ENCODE assay signal across 18 cellular contexts in genomic region chr5:138565100-138565821, GRCh38. TPM values are rescaled to one million over a fixed set of nuclear protein-coding genes. Genes with fewer than 3 reads are reported as not detected.
DNase-seq lines count a peak whose midpoint lies in the region; ATAC-seq and TF ChIP-seq lines count a peak whose summit lies in the region.
"Had no signal": no experiment of that assay in that cellular context is flagged by ENCODE, and none has a peak within 500 bp of the region (broad histone marks: within the 10 kb centered on the region; RNA-seq: fewer than 3 reads in every experiment).

No MANE protein-coding gene starts in this region.

- H3K36me3 ChIP-seq in mesenchymal stem cell (ENCODE audit: control insufficient read depth in 1 of 2, insufficient read depth in 2 of 2, low read depth in 1 of 2, low read length in 2 of 2), result peaks cover 39 to 95% of the 10 kb centered on the region in 2 experiments

- no peak overlapping the region for H4K8ac ChIP-seq in mesenchymal stem cell (ENCODE audit: low read length)

- H2BK120ac ChIP-seq in mesenchymal stem cell (ENCODE audit: low read depth, low read length), result no peak overlapping the region

- intact Hi-C loops in activated CD4-positive, alpha-beta T cell treated with anti-CD3 and anti-CD28 coated beads, Interleukin-2, amount 10 ng/mL, durations not matched to agents 24 days and 14 days (cut with micrococcal nuclease), result no loop called here
- intact Hi-C loops in natural killer cell (cut with micrococcal nuclease), result loop anchor here (1.0 to 10.0 kb wide), 3 partner anchors 10 to 820 kb away; partner anchors contain the start of genes ETF1, HSPA9, MZB1 and SLC23A1

- no peaks in the 10 kb centered on the region for H3K27me3 ChIP-seq in mesenchymal stem cell (ENCODE audit: control insufficient read depth in 1 of 2, insufficient read depth in 1 of 2, low read length in 2 of 2)
- H3K27me3 ChIP-seq: foreskin keratinocyte, Peyer's patch, thyroid gland had no signal

- no peak overlapping the region for H2AFZ ChIP-seq in mesenchymal stem cell (ENCODE audit: low read depth, low read length)

- no peak overlapping the region for H2AK5ac ChIP-seq in mesenchymal stem cell (ENCODE audit: low read length, severe bottlenecking)

- peaks cover 15% of the 10 kb centered on the region for H3K79me1 ChIP-seq in mesenchymal stem cell (replicated peaks; ENCODE audit: low read length, poor library complexity, severe bottlenecking)

- no peaks in the 10 kb centered on the region for H3K9me3 Mint-ChIP-seq in activated CD4-positive, alpha-beta T cell treated with anti-CD3 and anti-CD28 coated beads, Interleukin-2, amount 10 ng/mL, durations not matched to agents 24 days and 14 days
- H3K9me3 Mint-ChIP-seq in natural killer cell, result no peaks in the 10 kb centered on the region
- H3K9me3 Mint-ChIP-seq: activated B cell treated with CpG ODN at 0.5 μM for 24 hours, neural crest cell had no signal

- H2BK5ac ChIP-seq in mesenchymal stem cell (ENCODE audit: low read depth, low read length, poor library complexity, severe bottlenecking), result no peak overlapping the region

- no peak overlapping the region for H3K14ac ChIP-seq in mesenchymal stem cell (ENCODE audit: low read length in 2 of 2)

- H3K36me3 Mint-ChIP-seq in activated CD4-positive, alpha-beta T cell treated with anti-CD3 and anti-CD28 coated beads, Interleukin-2, amount 10 ng/mL, durations not matched to agents 24 days and 14 days (ENCODE audit: low read depth), result peaks cover 71% of the 10 kb centered on the region
- peaks cover 36% of the 10 kb centered on the region for H3K36me3 Mint-ChIP-seq in natural killer cell

- 97% methylated on average over 5 of the region's 7 CpGs for WGBS in mesenchymal stem cell

- peak overlapping the region; percentile 46 for H3K27ac Mint-ChIP-seq in activated CD4-positive, alpha-beta T cell treated with anti-CD3 and anti-CD28 coated beads, Interleukin-2, amount 10 ng/mL, durations not matched to agents 24 days and 14 days
- H3K27ac Mint-ChIP-seq in natural killer cell, result peak overlapping the region; percentile 87 to 92
- H3K27ac Mint-ChIP-seq: activated B cell treated with CpG ODN at 0.5 μM for 24 hours had no signal

- DNase-seq in activated CD4-positive, alpha-beta T cell treated with anti-CD3 and anti-CD28 coated beads, Interleukin-2, amount 10 ng/mL, durations not matched to agents 24 days and 14 days, result peak; percentile 58
- no peak for DNase-seq in activated CD4-positive, alpha-beta T cell treated with anti-CD3 and anti-CD28 coated beads for 1 hour
- DNase-seq in activated gamma-delta T cell treated with anti-CD3 and anti-CD28 coated beads, Interleukin-2, amount 50 U/mL, for 16 hours (ENCODE audit: low read depth), result peak; percentile 19
- peak; percentile 34 for DNase-seq in natural killer cell
- no peak for DNase-seq in NCI-H2227 (lab: John Stamatoyannopoulos, UW; ENCODE audit: unreplicated experiment)
- no peak for DNase-seq in mesenchymal stem cell
- DNase-seq: activated B cell treated with CpG ODN at 0.5 μM for 24 hours; activated effector memory CD4-positive, alpha-beta T cell treated with anti-CD3 and anti-CD28 coated beads, Interleukin-2, amount 50 U/mL, for 16 hours; foreskin keratinocyte; NCI-H1694 treated with DMSO at 0.1 percent for 48 hours; NCI-H524; Peyer's patch; retina; stimulated activated CD4-positive, alpha-beta T cell treated with anti-CD3 and anti-CD28 coated beads, Interleukin-2, amount 100 ng/mL, for 24 hours; thyroid gland had no signal

- no peak overlapping the region for H3K4me2 ChIP-seq in mesenchymal stem cell (ENCODE audit: low read length, poor library complexity, severe bottlenecking)

- no peak overlapping the region for H3K18ac ChIP-seq in mesenchymal stem cell (ENCODE audit: low read depth in 1 of 2, low read length in 2 of 2)

- H3K4me3 ChIP-seq in mesenchymal stem cell (ENCODE audit: insufficient read depth in 1 of 2, low read depth in 1 of 2, low read length in 2 of 2), result no peak overlapping the region
- H3K4me3 ChIP-seq: Peyer's patch, thyroid gland had no signal

- no peak overlapping the region for H3K9ac ChIP-seq in mesenchymal stem cell (ENCODE audit: low read length)

- no peak overlapping the region for H3K4ac ChIP-seq in mesenchymal stem cell (ENCODE audit: low read depth in 1 of 2, low read length in 2 of 2)

- peaks cover 6% of the 10 kb centered on the region for H3K4me1 ChIP-seq in mesenchymal stem cell (ENCODE audit: control insufficient read depth, insufficient read depth, low read depth, low read length)
- H3K4me1 ChIP-seq: foreskin keratinocyte, Peyer's patch had no signal

- ATAC-seq in HG03066 (IDR thresholded peaks at IDR 0.05; ENCODE audit: low read depth, unreplicated experiment), result peak; percentile 57
- peak; percentile 76 to 87 (median 86) for ATAC-seq in natural killer cell
- ATAC-seq in HG02852 (IDR thresholded peaks at IDR 0.05; ENCODE audit: unreplicated experiment), result no peak
- ATAC-seq: foreskin keratinocyte had no signal

- no peak overlapping the region for H4K91ac ChIP-seq in mesenchymal stem cell (ENCODE audit: low read length)

- peaks cover 38% of the 10 kb centered on the region for H3K4me1 Mint-ChIP-seq in activated CD4-positive, alpha-beta T cell treated with anti-CD3 and anti-CD28 coated beads, Interleukin-2, amount 10 ng/mL, durations not matched to agents 24 days and 14 days
- H3K4me1 Mint-ChIP-seq in natural killer cell, result peaks cover 65 to 66% of the 10 kb centered on the region in 2 donors

- H2BK15ac ChIP-seq in mesenchymal stem cell (ENCODE audit: low read depth, poor library complexity, severe bottlenecking), result no peak overlapping the region

- no peak for TF ChIP-seq CTCF in natural killer cell (IDR thresholded peaks at IDR 0.05)

- no peaks in the 10 kb centered on the region for H3K27me3 Mint-ChIP-seq in activated CD4-positive, alpha-beta T cell treated with anti-CD3 and anti-CD28 coated beads, Interleukin-2, amount 10 ng/mL, durations not matched to agents 24 days and 14 days
- H3K27me3 Mint-ChIP-seq in natural killer cell (ENCODE audit: low read depth in 2 of 2), result no peaks in the 10 kb centered on the region
- H3K27me3 Mint-ChIP-seq: activated B cell treated with CpG ODN at 0.5 μM for 24 hours had no signal

- H3K4me3 Mint-ChIP-seq in activated CD4-positive, alpha-beta T cell treated with anti-CD3 and anti-CD28 coated beads, Interleukin-2, amount 10 ng/mL, durations not matched to agents 24 days and 14 days, result peak overlapping the region; percentile 14
- peak overlapping the region; percentile 84 for H3K4me3 Mint-ChIP-seq in natural killer cell
- H3K4me3 Mint-ChIP-seq: activated B cell treated with CpG ODN at 0.5 μM for 24 hours, neural crest cell had no signal

- H2BK12ac ChIP-seq in mesenchymal stem cell (ENCODE audit: low read length in 2 of 2), result no peak overlapping the region

- no peaks in the 10 kb centered on the region for H3K9me3 ChIP-seq in mesenchymal stem cell (ENCODE audit: control insufficient read depth, low read length)
- H3K9me3 ChIP-seq: Peyer's patch, thyroid gland had no signal

- no peak overlapping the region for H3K27ac ChIP-seq in mesenchymal stem cell (ENCODE audit: low read length, poor library complexity, severe bottlenecking)
- H3K27ac ChIP-seq: foreskin keratinocyte, thyroid gland had no signal

- no peak overlapping the region for H3K23ac ChIP-seq in mesenchymal stem cell (ENCODE audit: low read length in 2 of 2)

RNA-seq across cellular contexts. Expression of gene HSPA9, which starts 9.9 kb away (rescaled TPM):
- 415 and 430 TPM in 2 replicates for total RNA-seq in activated CD4-positive, alpha-beta T cell treated with anti-CD3 and anti-CD28 coated beads, Interleukin-2, amount 10 ng/mL, durations not matched to agents 24 days and 14 days
- 100 to 1,000 TPM; 272 to 308 (median 308) TPM for total RNA-seq in natural killer cell
- polyA plus RNA-seq in mesenchymal stem cell (2013, experiment 1 of 2), result 157 TPM
- 152 TPM for polyA plus RNA-seq in mesenchymal stem cell (2013, experiment 2 of 2)

RNA-seq across cellular contexts. Expression of gene ETF1, which starts 22.2 kb away (rescaled TPM):
- total RNA-seq in activated CD4-positive, alpha-beta T cell treated with anti-CD3 and anti-CD28 coated beads, Interleukin-2, amount 10 ng/mL, durations not matched to agents 24 days and 14 days, result 200 and 205 TPM in 2 replicates
- total RNA-seq in natural killer cell, result 100 to 1,000 TPM; 135 to 189 (median 136) TPM
- 93.4 TPM for polyA plus RNA-seq in mesenchymal stem cell (2013, experiment 1 of 2)
- polyA plus RNA-seq in mesenchymal stem cell (2013, experiment 2 of 2), result 96.7 TPM

Comparison
In these comparisons a context has a peak if more than half of its experiments do, and no peak if none do; other contexts are left out.
1. DNase-seq: peak in activated CD4-positive, alpha-beta T cell treated with anti-CD3 and anti-CD28 coated beads, Interleukin-2, amount 10 ng/mL, durations not matched to agents 24 days and 14 days (single experiment), activated gamma-delta T cell treated with anti-CD3 and anti-CD28 coated beads, Interleukin-2, amount 50 U/mL, for 16 hours (single experiment) and natural killer cell (single experiment); none in activated CD4-positive, alpha-beta T cell treated with anti-CD3 and anti-CD28 coated beads for 1 hour (single experiment), NCI-H2227 (single experiment) and mesenchymal stem cell (single experiment).